ENCODE assay signal across 40 cellular contexts in genomic region chr21:29658934-29659203, GRCh38.
"Had no signal": no experiment of that assay in that cellular context is flagged by ENCODE, and none has a peak within 500 bp of the region (broad histone marks: within the 10 kb centered on the region; RNA-seq: fewer than 3 reads in every experiment).

No MANE protein-coding gene starts in this region.

- H3K9me3 ChIP-seq: adrenal gland, ascending aorta, body of pancreas, breast epithelium had no signal

- DNase-seq: activated effector memory CD4-positive, alpha-beta T cell treated with anti-CD3 and anti-CD28 coated beads, Interleukin-2, amount 50 U/mL, for 16 hours; activated effector memory CD4-positive, alpha-beta T cell treated with Interleukin-2 at 50 U/mL for 16 hours; activated gamma-delta T cell; activated gamma-delta T cell treated with Interleukin-2 at 50 U/mL for 16 hours; activated naive CD4-positive, alpha-beta T cell; activated naive CD4-positive, alpha-beta T cell treated with anti-CD3 and anti-CD28 coated beads for 36 hours; activated naive CD4-positive, alpha-beta T cell treated with anti-CD3 and anti-CD28 coated beads, Interleukin-2, amount 10 ng/mL, durations not matched to agents 7 days and 5 days; activated naive CD4-positive, alpha-beta T cell treated with anti-CD3 and anti-CD28 coated beads, Interleukin-2, amount 50 U/mL, for 16 hours; activated naive CD4-positive, alpha-beta T cell treated with Interleukin-2 at 50 U/mL for 16 hours; activated naive CD8-positive, alpha-beta T cell treated with anti-CD3 and anti-CD28 coated beads for 36 hours; activated naive CD8-positive, alpha-beta T cell treated with anti-CD3 and anti-CD28 coated beads, Interleukin-2, amount 10 ng/mL, durations not matched to agents 7 days and 5 days; activated naive CD8-positive, alpha-beta T cell treated with anti-CD3 and anti-CD28 coated beads, Interleukin-2, amount 50 U/mL, for 24 hours; activated T-cell treated with anti-CD3 and anti-CD28 coated beads, Interleukin-2, amount 50 U/mL, for 1 hour; activated T-cell treated with anti-CD3 and anti-CD28 coated beads, Interleukin-2, amount 50 U/mL, for 24 hours; activated T-cell treated with anti-CD3 and anti-CD28 coated beads, Interleukin-2, amount 50 U/mL, for 4 hours; activated T-cell treated with anti-CD3 and anti-CD28 coated beads, Interleukin-2, amount 50 U/mL, for 48 hours; activated T-cell treated with anti-CD3 and anti-CD28 coated beads, Interleukin-2, amount 50 U/mL, for 72 hours; adrenal gland; amniotic stem cell; amygdala; anterior cingulate cortex; aorta; body of pancreas; brain microvascular endothelial cell; caudate nucleus; central memory CD4-positive, alpha-beta T cell; cerebellar nuclear complex had no signal

- H3K27ac Mint-ChIP-seq: activated naive CD4-positive, alpha-beta T cell treated with anti-CD3 and anti-CD28 coated beads for 36 hours; activated naive CD4-positive, alpha-beta T cell treated with anti-CD3 and anti-CD28 coated beads, Interleukin-2, amount 10 ng/mL, durations not matched to agents 7 days and 5 days; activated naive CD4-positive, alpha-beta T cell treated with anti-CD3 and anti-CD28 coated beads, Interleukin-2, amount 50 U/mL, for 24 hours; activated naive CD4-positive, alpha-beta T cell treated with anti-CD3 and anti-CD28 coated beads, Interleukin-2, amount 50 U/mL, for 72 hours; activated naive CD8-positive, alpha-beta T cell; activated naive CD8-positive, alpha-beta T cell treated with anti-CD3 and anti-CD28 coated beads for 36 hours; activated naive CD8-positive, alpha-beta T cell treated with anti-CD3 and anti-CD28 coated beads, Interleukin-2, amount 10 ng/mL, durations not matched to agents 7 days and 5 days; activated naive CD8-positive, alpha-beta T cell treated with anti-CD3 and anti-CD28 coated beads, Interleukin-2, amount 50 U/mL, for 24 hours; activated T-cell treated with anti-CD3 and anti-CD28 coated beads, Interleukin-2, amount 50 U/mL, for 24 hours; activated T-cell treated with anti-CD3 and anti-CD28 coated beads, Interleukin-2, amount 50 U/mL, for 72 hours; activated T-helper 1 cell treated with anti-CD3 and anti-CD28 coated beads, Interleukin-12 subunit alpha, Interleukin-12 subunit beta, Interleukin-2, Interleukin-4 antibody, amounts not matched to agents 30 ng/mL and 10 ng/mL and 1 ng/mL, durations not matched to agents 14 hours and 24 hours and 36 hours; activated T-helper 17 cell treated with anti-CD3 and anti-CD28 coated beads, Interleukin-2, amount 50 U/mL, for 72 hours; activated T-helper 2 cell treated with anti-CD3 and anti-CD28 coated beads, Interferon-gamma antibody, Interleukin-2, Interleukin-4, amounts not matched to agents 10 μg/mL and 5 μg/mL and 100 μg/mL, durations not matched to agents 14 hours and 24 hours and 36 hours; brain had no signal

- H3K4me1 ChIP-seq: ascending aorta, breast epithelium had no signal

- H3K27ac ChIP-seq: adrenal gland, ascending aorta, body of pancreas, brain microvascular endothelial cell, breast epithelium, cardiac muscle cell had no signal

- H3K27me3 ChIP-seq: adrenal gland, ascending aorta, body of pancreas, brain microvascular endothelial cell, breast epithelium, cardiac muscle cell had no signal

- ATAC-seq: activated naive CD4-positive, alpha-beta T cell treated with anti-CD3 and anti-CD28 coated beads, Interleukin-2, amount 50 U/mL, for 72 hours; activated naive CD8-positive, alpha-beta T cell treated with anti-CD3 and anti-CD28 coated beads, Interleukin-2, amount 50 U/mL, for 24 hours; activated T-cell treated with anti-CD3 and anti-CD28 coated beads, Interleukin-2, amount 50 U/mL, for 4 hours; activated T-cell treated with anti-CD3 and anti-CD28 coated beads, Interleukin-2, amount 50 U/mL, for 72 hours; activated T-helper 17 cell treated with anti-CD3 and anti-CD28 coated beads, Interleukin-2, amount 50 U/mL, for 72 hours; body of pancreas had no signal

- FAIRE-seq: astrocyte, bronchial epithelial cell had no signal

- H3K4me1 Mint-ChIP-seq: central memory CD8-positive, alpha-beta T cell had no signal

- H3K36me3 Mint-ChIP-seq: activated naive CD4-positive, alpha-beta T cell treated with anti-CD3 and anti-CD28 coated beads, Interleukin-2, amount 50 U/mL, for 24 hours; brain had no signal

- H3K27me3 Mint-ChIP-seq: activated naive CD4-positive, alpha-beta T cell treated with anti-CD3 and anti-CD28 coated beads, Interleukin-2, amount 50 U/mL, for 24 hours; brain; central memory CD8-positive, alpha-beta T cell had no signal

- H3K4me3 Mint-ChIP-seq: activated naive CD4-positive, alpha-beta T cell treated with anti-CD3 and anti-CD28 coated beads for 36 hours; activated naive CD4-positive, alpha-beta T cell treated with anti-CD3 and anti-CD28 coated beads, Interleukin-2, amount 10 ng/mL, durations not matched to agents 7 days and 5 days; activated naive CD4-positive, alpha-beta T cell treated with anti-CD3 and anti-CD28 coated beads, Interleukin-2, amount 50 U/mL, for 24 hours; activated naive CD8-positive, alpha-beta T cell; activated naive CD8-positive, alpha-beta T cell treated with anti-CD3 and anti-CD28 coated beads for 36 hours; activated naive CD8-positive, alpha-beta T cell treated with anti-CD3 and anti-CD28 coated beads, Interleukin-2, amount 10 ng/mL, durations not matched to agents 7 days and 5 days; activated naive CD8-positive, alpha-beta T cell treated with anti-CD3 and anti-CD28 coated beads, Interleukin-2, amount 50 U/mL, for 24 hours; activated T-cell treated with anti-CD3 and anti-CD28 coated beads, Interleukin-2, amount 50 U/mL, for 24 hours; activated T-cell treated with anti-CD3 and anti-CD28 coated beads, Interleukin-2, amount 50 U/mL, for 4 hours; activated T-cell treated with anti-CD3 and anti-CD28 coated beads, Interleukin-2, amount 50 U/mL, for 72 hours; activated T-helper 1 cell treated with anti-CD3 and anti-CD28 coated beads, Interleukin-12 subunit alpha, Interleukin-12 subunit beta, Interleukin-2, Interleukin-4 antibody, amounts not matched to agents 30 ng/mL and 10 ng/mL and 1 ng/mL, durations not matched to agents 14 hours and 24 hours and 36 hours; activated T-helper 17 cell treated with anti-CD3 and anti-CD28 coated beads, Interleukin-2, amount 50 U/mL, for 72 hours; brain; central memory CD8-positive, alpha-beta T cell had no signal

- H3K36me3 ChIP-seq: adrenal gland, ascending aorta, brain microvascular endothelial cell, breast epithelium, cardiac muscle cell had no signal

- H3K9me3 Mint-ChIP-seq: activated naive CD4-positive, alpha-beta T cell treated with anti-CD3 and anti-CD28 coated beads for 36 hours; activated T-cell treated with anti-CD3 and anti-CD28 coated beads, Interleukin-2, amount 50 U/mL, for 24 hours had no signal

- H3K4me3 ChIP-seq: adrenal gland, ascending aorta, body of pancreas, breast epithelium, cardiac muscle cell had no signal
